In genomic region chr5:35488055-35488454, GRCh38 we compare ENCODE assay signal across 31 cellular contexts.
"Had no signal": no experiment of that assay in that cellular context is flagged by ENCODE, and none has a peak within 500 bp of the region (broad histone marks: within the 10 kb centered on the region; RNA-seq: fewer than 3 reads in every experiment).

No MANE protein-coding gene starts in this region.

- H3K36me3 ChIP-seq: brain microvascular endothelial cell, left lung, lower lobe of right lung, sigmoid colon, transverse colon had no signal

- H2AFZ ChIP-seq: parathyroid adenoma had no signal

- ATAC-seq: effector memory CD8-positive, alpha-beta T cell; left lung; lower lobe of right lung; psoas muscle; T-helper 17 cell had no signal

- H3K9ac ChIP-seq: parathyroid adenoma had no signal

- H3K27ac ChIP-seq: brain microvascular endothelial cell, left lung, lower lobe of right lung, parathyroid adenoma, psoas muscle, sigmoid colon, testis, transverse colon had no signal

- H3K79me2 ChIP-seq: parathyroid adenoma had no signal

- FAIRE-seq: astrocyte, endothelial cell of umbilical vein, islet of Langerhans, small intestine had no signal

- H3K27me3 ChIP-seq: brain microvascular endothelial cell, left lung, sigmoid colon, testis, transverse colon had no signal

- H3K4me3 ChIP-seq: left lung, lower lobe of right lung, psoas muscle, sigmoid colon, testis, transverse colon had no signal

- DNase-seq: activated CD4-positive, alpha-beta memory T cell treated with anti-CD3 and anti-CD28 coated beads, Interleukin-2, amount 10 ng/mL, durations not matched to agents 7 days and 5 days; activated CD4-positive, alpha-beta T cell treated with anti-CD3 and anti-CD28 coated beads, Interleukin-2, amount 10 ng/mL, durations not matched to agents 7 days and 5 days; activated CD4-positive, CD25-positive, alpha-beta regulatory T cell treated with anti-CD3 and anti-CD28 coated beads, Interleukin-2, amount 50 U/mL, for 72 hours; activated CD8-positive, alpha-beta memory T cell treated with anti-CD3 and anti-CD28 coated beads, Interleukin-2, amount 50 U/mL, for 48 hours; activated gamma-delta T cell; activated naive CD4-positive, alpha-beta T cell treated with anti-CD3 and anti-CD28 coated beads, Interleukin-2, amount 50 U/mL, for 16 hours; activated T-cell treated with anti-CD3 and anti-CD28 coated beads, Interleukin-2, amount 50 U/mL, for 24 hours; amniotic stem cell; brain microvascular endothelial cell; caudate nucleus; cortex of kidney; effector memory CD8-positive, alpha-beta T cell; foreskin melanocyte; left lung; lower lobe of right lung; mesendoderm; naive B cell; occipital lobe; psoas muscle; sigmoid colon; small intestine; stimulated activated CD4-positive, alpha-beta T cell treated with anti-CD3 and anti-CD28 coated beads, Interleukin-15, amount 100 ng/mL, for 24 hours; stimulated activated CD4-positive, alpha-beta T cell treated with anti-CD3 and anti-CD28 coated beads, Interleukin-2, amount 100 ng/mL, for 24 hours; stimulated activated naive CD4-positive, alpha-beta T cell; T-helper 17 cell; testis; transverse colon had no signal

- H3K9me3 ChIP-seq: left lung, lower lobe of right lung, psoas muscle, sigmoid colon, testis, transverse colon had no signal

- H3K4me1 ChIP-seq: parathyroid adenoma, psoas muscle, testis had no signal
